9 cellular contexts compared by ENCODE assay signal in the genomic region with DNA sequence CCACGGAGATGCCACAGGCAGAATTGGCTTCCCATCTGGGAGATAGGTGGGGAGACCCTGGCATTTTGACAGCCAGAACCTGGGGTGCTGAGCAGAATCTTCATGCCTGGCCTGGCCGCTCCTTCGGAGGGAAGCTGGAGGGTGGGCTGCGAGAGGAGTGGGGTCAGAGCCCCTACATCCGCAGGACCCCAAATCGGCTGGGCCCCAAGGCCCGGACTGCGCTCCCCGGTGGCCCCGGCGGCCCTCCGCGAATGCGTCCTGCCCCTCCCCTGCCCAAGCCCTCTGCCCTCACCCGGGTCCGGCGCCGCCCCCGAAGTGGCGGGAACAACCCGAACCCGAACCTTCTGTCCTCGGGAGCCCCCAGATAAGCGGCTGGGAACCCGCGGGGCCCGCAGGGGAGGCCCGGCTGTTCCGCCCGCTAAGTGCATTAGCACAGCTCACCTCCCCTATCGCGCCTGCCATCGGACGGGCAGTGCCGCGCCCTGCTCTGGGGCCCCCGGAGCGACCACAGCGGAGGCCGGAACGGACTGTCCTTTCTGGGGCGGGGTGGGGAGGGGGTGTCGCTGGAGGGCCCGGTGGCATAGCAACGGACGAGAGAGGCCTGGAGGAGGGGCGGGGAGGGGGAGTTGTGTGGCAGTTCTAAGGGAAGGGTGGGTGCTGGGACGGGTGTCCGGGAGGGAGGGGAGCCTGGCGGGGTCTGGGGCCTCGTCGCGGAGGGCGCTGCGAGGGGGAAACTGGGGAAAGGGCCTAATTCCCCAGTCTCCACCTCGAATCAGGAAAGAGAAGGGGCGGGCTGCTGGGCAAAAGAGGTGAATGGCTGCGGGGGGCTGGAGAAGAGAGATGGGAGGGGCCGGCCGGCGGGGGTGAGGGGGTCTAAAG. TPM values are rescaled to one million over a fixed set of nuclear protein-coding genes. Genes with fewer than 3 reads are reported as not detected.
DNase-seq lines count a peak whose midpoint lies in the region; ATAC-seq and TF ChIP-seq lines count a peak whose summit lies in the region.
"Had no signal": no experiment of that assay in that cellular context is flagged by ENCODE, and none has a peak within 500 bp of the region (broad histone marks: within the 10 kb centered on the region; RNA-seq: fewer than 3 reads in every experiment).

No MANE protein-coding gene starts in this region.

- DNase-seq in Right ventricle myocardium inferior (ENCODE audit: missing footprints) (peak; percentile 75), cardiac septum (ENCODE audit: low spot score) (no peak), MCF 10A (ENCODE audit: unreplicated experiment) (no peak), lung (ENCODE audit: low spot score) (no peak), T1000 (lab: John Stamatoyannopoulos, UW) (no peak), CD14-positive monocyte (ENCODE audit: low spot score) (no peak), islet precursor cell (no peak)
- DNase-seq: cerebellar nuclear complex had no signal

- peak overlapping the region; percentile 58 to 91 for H3K27ac ChIP-seq in lung (ENCODE audit: low read depth in 1 of 2, low read length in 1 of 2)
- H3K27ac ChIP-seq in urinary bladder (ENCODE audit: low read depth) = no peak overlapping the region

- H3K36me3 Mint-ChIP-seq in MCF 10A (ENCODE audit: insufficient read depth, unreplicated experiment) = peaks cover 13% of the 10 kb centered on the region
- H3K36me3 Mint-ChIP-seq in CD14-positive monocyte = peaks cover 6 to 9% of the 10 kb centered on the region in 2 donors

- POLR2A ChIA-PET in MCF 10A (lab: Yijun Ruan, JAX) = interaction anchor here (0.7 kb wide), 1 partner anchor 72 kb away, joined by 4 read pairs; no protein-coding TSS in a partner anchor

- H3K9me3 ChIP-seq in lung (ENCODE audit: control insufficient read depth in 2 of 2, insufficient read depth in 1 of 2, low read length in 1 of 2) = no peaks in the 10 kb centered on the region

- intact Hi-C loops in Right ventricle myocardium inferior (cut with DNase I) (loop anchor here (5.0 kb wide), 1 partner anchor 35 kb away; a partner anchor contains a TSS), cardiac septum (cut with DNase I) (loop anchor here (5.0 kb wide), 1 partner anchor 65 kb away; a partner anchor contains a TSS), MCF 10A (cut with micrococcal nuclease) (no loop called here), CD14-positive monocyte (cut with micrococcal nuclease) (loop anchor here in 1 of 2 donors (5.0 kb wide), 1 partner anchor 45 kb away; no protein-coding TSS in a partner anchor)

- ATAC-seq in Right ventricle myocardium inferior (peak; percentile 15), lung (ENCODE audit: insufficient read depth, low FRiP score) (no peak)

- no peaks in the 10 kb centered on the region for H3K9me3 Mint-ChIP-seq in MCF 10A (ENCODE audit: unreplicated experiment)
- H3K9me3 Mint-ChIP-seq in CD14-positive monocyte = peaks cover 0 to 14% (median 5%) of the 10 kb centered on the region in 7 donors

- H3K36me3 ChIP-seq in lung (ENCODE audit: control insufficient read depth in 2 of 2, insufficient read depth in 2 of 2, low read length in 2 of 2) (peaks cover 0 to 7% of the 10 kb centered on the region in 2 donors), urinary bladder (ENCODE audit: insufficient read depth) (no peaks in the 10 kb centered on the region)

- H3K4me1 Mint-ChIP-seq in MCF 10A (ENCODE audit: insufficient read depth, unreplicated experiment) (peaks cover 16% of the 10 kb centered on the region), CD14-positive monocyte (peaks cover 14% of the 10 kb centered on the region)

- BruUV-seq in MCF 10A (replicated peaks; lab: Mats Ljungman, UMichigan) = no TSS peak

- peaks cover 0 to 30% of the 10 kb centered on the region in 2 donors for H3K4me1 ChIP-seq in lung (ENCODE audit: control insufficient read depth in 2 of 2, insufficient read depth in 2 of 2, low read length in 2 of 2)
- no peaks in the 10 kb centered on the region for H3K4me1 ChIP-seq in urinary bladder (ENCODE audit: insufficient read depth)

- 7 to 11% methylated on average over 55 to 61 of the region's 61 CpGs for WGBS in lung, 2 donors
- WGBS in urinary bladder = 10% methylated on average over 61 of the region's 61 CpGs

- H3K27me3 ChIP-seq in lung (ENCODE audit: control insufficient read depth, insufficient read depth) = no peaks in the 10 kb centered on the region

- CTCF ChIA-PET in MCF 10A (lab: Yijun Ruan, JAX) = interaction anchor here (0.7 kb wide), 2 partner anchors 33 to 49 kb away, joined by 3 read pairs; no protein-coding TSS in a partner anchor

- no peak for TF ChIP-seq CTCF in MCF 10A (IDR thresholded peaks at IDR 0.05; ENCODE audit: unreplicated experiment)
- TF ChIP-seq CTCF in lung (IDR thresholded peaks at IDR 0.05; ENCODE audit: control extremely low read depth, extremely low read depth) = no peak
- TF ChIP-seq CTCF in CD14-positive monocyte (IDR thresholded peaks at IDR 0.05) = no peak

- H3K4me3 Mint-ChIP-seq in MCF 10A (ENCODE audit: unreplicated experiment) = peak overlapping the region; percentile 7
- peak overlapping the region in 1 of 2 donors; percentile 77 for H3K4me3 Mint-ChIP-seq in CD14-positive monocyte

- no peak overlapping the region for H3K27ac Mint-ChIP-seq in MCF 10A (ENCODE audit: low read depth, unreplicated experiment)
- no peak overlapping the region for H3K27ac Mint-ChIP-seq in CD14-positive monocyte

- peaks cover 41% of the 10 kb centered on the region for H3K27me3 Mint-ChIP-seq in MCF 10A (ENCODE audit: insufficient read depth, unreplicated experiment)
- peaks cover 56 to 87% (median 68%) of the 10 kb centered on the region in 3 donors for H3K27me3 Mint-ChIP-seq in CD14-positive monocyte (ENCODE audit: low read depth in 3 of 3)

- no peak overlapping the region for H3K4me3 ChIP-seq in lung
- peak overlapping the region; percentile 8 for H3K4me3 ChIP-seq in urinary bladder (ENCODE audit: low read depth, low read length)

RNA-seq across cellular contexts. Expression of a gene that starts 0.8 kb away (rescaled TPM):
- total RNA-seq in Right ventricle myocardium inferior = 5.1 TPM
- 10.9 TPM for total RNA-seq in cardiac septum
- not detected in 2 replicates for total RNA-seq in MCF 10A (2022)
- total RNA-seq in lung = 1 to 10 TPM; 1.9 to 4.3 TPM
- polyA plus RNA-seq in lung = 1 to 10 TPM; 2.9 to 4.1 TPM
- total RNA-seq in urinary bladder = not detected
- polyA plus RNA-seq in urinary bladder = 9.3 TPM
- not detected for polyA plus RNA-seq in CD14-positive monocyte

RNA-seq across cellular contexts. Expression of a gene that starts 2.4 kb away (rescaled TPM):
- 5,286 TPM for total RNA-seq in Right ventricle myocardium inferior
- 4,725 TPM for total RNA-seq in cardiac septum
- total RNA-seq in MCF 10A (2022) = 0.37 and 0.71 TPM in 2 replicates
- 1 to 10 TPM in 1 of 2 donors, under 1 TPM in 1; 0.82 to 1.3 TPM for total RNA-seq in lung
- polyA plus RNA-seq in lung = 1 to 10 TPM; 1.2 to 1.4 TPM
- 3.3 TPM for total RNA-seq in urinary bladder
- 0.73 TPM for polyA plus RNA-seq in urinary bladder
- not detected for polyA plus RNA-seq in CD14-positive monocyte

RNA-seq across cellular contexts. Expression of a gene that starts 20.4 kb away (rescaled TPM):
- total RNA-seq in Right ventricle myocardium inferior (10.4 TPM), cardiac septum (15.3 TPM), MCF 10A (2022) (10.0 and 13.2 TPM in 2 replicates), lung (10 to 100 TPM; 17.0 to 39.7 TPM), urinary bladder (10.0 TPM)
- polyA plus RNA-seq in lung (10 to 100 TPM; 15.9 to 35.8 TPM), urinary bladder (19.1 TPM), CD14-positive monocyte (1 to 10 TPM; 8.3 to 9.2 TPM)

RNA-seq across cellular contexts. Expression of a gene that starts 30.6 kb away (rescaled TPM):
- 21.4 TPM for total RNA-seq in Right ventricle myocardium inferior
- total RNA-seq in cardiac septum = 21.9 TPM
- 30.1 and 31.1 TPM in 2 replicates for total RNA-seq in MCF 10A (2022)
- 10 to 100 TPM; 27.4 to 63.4 TPM for total RNA-seq in lung
- 10 to 100 TPM; 66.3 to 79.7 TPM for polyA plus RNA-seq in lung
- total RNA-seq in urinary bladder = 18.2 TPM
- 69.4 TPM for polyA plus RNA-seq in urinary bladder
- polyA plus RNA-seq in CD14-positive monocyte = 10 to 100 TPM; 35.1 to 45.3 TPM

RNA-seq across cellular contexts. Expression of a gene that starts 32.4 kb away (rescaled TPM):
- total RNA-seq in Right ventricle myocardium inferior (68.7 TPM), cardiac septum (84.4 TPM), MCF 10A (2022) (33.3 and 33.7 TPM in 2 replicates), lung (100 to 1,000 TPM; 119 to 130 TPM), urinary bladder (60.5 TPM)
- polyA plus RNA-seq in lung (10 to 100 TPM; 32.2 to 40.1 TPM), urinary bladder (38.3 TPM), CD14-positive monocyte (under 1 TPM in 1 of 2 donors, not detected in 1; 0.17 TPM)

Comparison
In these comparisons a context has a peak if more than half of its experiments do, and no peak if none do; other contexts are left out.
1. RNA of a gene that starts 2.4 kb away (total RNA-seq): 5,286 TPM in Right ventricle myocardium inferior (single experiment) and 4,725 TPM in cardiac septum (single experiment); 3.3 TPM in urinary bladder (single experiment), 0.82 to 1.3 TPM in lung and 0.37 to 0.71 TPM in MCF 10A; every median in the first group is over 1,000 times any median in the second.